Comparison of ENCODE assay signal across 1 cellular context in the genomic region with DNA sequence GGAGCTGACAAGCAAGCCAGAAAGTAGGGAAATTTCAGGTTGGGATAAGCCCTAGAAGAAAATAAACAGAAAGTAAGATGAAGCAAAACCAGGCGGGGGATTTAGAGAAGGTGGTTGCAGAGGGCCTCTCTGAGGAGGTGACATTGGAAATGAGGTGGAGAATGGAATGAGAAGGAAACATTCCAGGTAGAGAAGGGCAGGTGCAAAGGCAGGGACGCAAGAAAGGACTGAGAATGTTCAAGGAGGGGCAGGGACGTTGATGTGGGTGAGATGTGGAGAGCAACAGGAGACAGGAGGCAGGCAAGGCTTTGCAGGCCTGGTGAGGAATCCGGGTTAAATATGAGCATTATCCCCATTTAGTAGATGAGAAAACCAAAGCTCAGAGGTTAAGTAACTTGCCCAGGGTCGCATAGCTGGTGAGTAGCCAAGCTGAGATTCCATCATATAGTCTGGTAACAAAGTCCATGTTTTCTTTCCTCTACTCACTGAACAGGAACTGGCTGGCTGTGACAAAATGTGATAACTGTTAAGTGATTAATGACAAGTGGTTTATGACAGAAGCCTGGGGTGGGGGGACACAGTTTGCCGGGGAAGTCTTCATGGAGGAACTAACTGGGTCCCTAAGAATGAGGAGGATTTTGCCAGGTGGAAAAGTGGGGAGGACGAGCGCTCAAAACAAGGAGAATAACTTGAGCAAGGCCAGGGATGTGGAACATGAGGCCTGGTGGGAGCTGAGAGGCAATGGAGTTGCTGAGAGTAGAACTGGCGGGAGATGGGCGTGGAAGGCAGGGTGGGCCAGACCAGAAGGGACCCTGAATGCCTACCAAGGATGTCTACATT.
TF ChIP-seq lines count a peak whose summit lies in the region.

No MANE protein-coding gene starts in this region.

TF ChIP-seq in HepG2, 621 proteins besides CTCF, POLR2A, EP300 and RAD21 (continued from another document and continues in another):
- TF ChIP-seq, protein P1, sequence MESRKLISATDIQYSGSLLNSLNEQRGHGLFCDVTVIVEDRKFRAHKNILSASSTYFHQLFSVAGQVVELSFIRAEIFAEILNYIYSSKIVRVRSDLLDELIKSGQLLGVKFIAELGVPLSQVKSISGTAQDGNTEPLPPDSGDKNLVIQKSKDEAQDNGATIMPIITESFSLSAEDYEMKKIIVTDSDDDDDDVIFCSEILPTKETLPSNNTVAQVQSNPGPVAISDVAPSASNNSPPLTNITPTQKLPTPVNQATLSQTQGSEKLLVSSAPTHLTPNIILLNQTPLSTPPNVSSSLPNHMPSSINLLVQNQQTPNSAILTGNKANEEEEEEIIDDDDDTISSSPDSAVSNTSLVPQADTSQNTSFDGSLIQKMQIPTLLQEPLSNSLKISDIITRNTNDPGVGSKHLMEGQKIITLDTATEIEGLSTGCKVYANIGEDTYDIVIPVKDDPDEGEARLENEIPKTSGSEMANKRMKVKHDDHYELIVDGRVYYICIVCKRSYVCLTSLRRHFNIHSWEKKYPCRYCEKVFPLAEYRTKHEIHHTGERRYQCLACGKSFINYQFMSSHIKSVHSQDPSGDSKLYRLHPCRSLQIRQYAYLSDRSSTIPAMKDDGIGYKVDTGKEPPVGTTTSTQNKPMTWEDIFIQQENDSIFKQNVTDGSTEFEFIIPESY (CRISPR knock-in tag; IDR thresholded peaks at IDR 0.05), result peak; percentile 56; the same call in 1 of the 2 replicates
- TF ChIP-seq ONECUT2 (CRISPR knock-in tag; IDR thresholded peaks at IDR 0.05) (no peak; the same call in 1 of the 2 replicates), ZNF343 (CRISPR knock-in tag; IDR thresholded peaks at IDR 0.05) (0 out of 2 replicates have a peak, but pooled peaks have one; percentile 29), KAT8 (CRISPR knock-in tag; IDR thresholded peaks at IDR 0.05) (peak; percentile 77), CHD4 (IDR thresholded peaks at IDR 0.05; ENCODE audit: borderline replicate concordance, low read length) (peak; percentile 98), RFXANK (CRISPR knock-in tag; IDR thresholded peaks at IDR 0.05) (0 out of 2 replicates have a peak, but pooled peaks have one; percentile 53), AHR (CRISPR knock-in tag; IDR thresholded peaks at IDR 0.05) (no peak), ZNF446 (CRISPR knock-in tag; IDR thresholded peaks at IDR 0.05) (no peak), ZNF354B (CRISPR knock-in tag; IDR thresholded peaks at IDR 0.05) (no peak; the same call in 1 of the 2 replicates), RBFOX2 (IDR thresholded peaks at IDR 0.05; ENCODE audit: low read depth, low read length) (no peak), ZIK1 (CRISPR knock-in tag; IDR thresholded peaks at IDR 0.05; ENCODE audit: borderline replicate concordance, low read depth) (no peak; the same call in 1 of the 2 replicates), SIX1 (CRISPR knock-in tag; IDR thresholded peaks at IDR 0.05; ENCODE audit: borderline replicate concordance) (peak; percentile 77; the same call in 1 of the 2 replicates), ZNF292 (CRISPR knock-in tag; IDR thresholded peaks at IDR 0.05; ENCODE audit: borderline replicate concordance, low read depth) (peak; percentile 59; the same call in 1 of the 2 replicates), ZNF713 (CRISPR knock-in tag; IDR thresholded peaks at IDR 0.05) (no peak), ERF (CRISPR knock-in tag; IDR thresholded peaks at IDR 0.05) (peak; percentile 84; the same call in 1 of the 2 replicates), ZNF564 (CRISPR knock-in tag; IDR thresholded peaks at IDR 0.05) (no peak), RBAK (CRISPR knock-in tag; IDR thresholded peaks at IDR 0.05) (peak; percentile 98), ISX (CRISPR knock-in tag; conservative IDR thresholded peaks at IDR 0.05) (no peak), U2AF1 (optimal IDR thresholded peaks at IDR 0.05; ENCODE audit: low read depth, low read length) (no peak), ZNF557 (CRISPR knock-in tag; IDR thresholded peaks at IDR 0.05) (no peak), ZBTB7B (CRISPR knock-in tag; IDR thresholded peaks at IDR 0.05) (peak; percentile 85), ZSCAN21 (CRISPR knock-in tag; IDR thresholded peaks at IDR 0.05; ENCODE audit: borderline replicate concordance) (no peak), TARDBP (CRISPR knock-in tag; IDR thresholded peaks at IDR 0.05) (peak; percentile 87), ZNF431 (CRISPR knock-in tag; IDR thresholded peaks at IDR 0.05; ENCODE audit: borderline replicate concordance, low read depth) (no peak), PHF21A (CRISPR knock-in tag; IDR thresholded peaks at IDR 0.05) (peak; percentile 97), ZNF451 (CRISPR knock-in tag; IDR thresholded peaks at IDR 0.05) (0 out of 2 replicates have a peak, but pooled peaks have one; percentile 20), ZBTB1 (CRISPR knock-in tag; IDR thresholded peaks at IDR 0.05; ENCODE audit: borderline replicate concordance) (no peak)
- TF ChIP-seq, protein P2, sequence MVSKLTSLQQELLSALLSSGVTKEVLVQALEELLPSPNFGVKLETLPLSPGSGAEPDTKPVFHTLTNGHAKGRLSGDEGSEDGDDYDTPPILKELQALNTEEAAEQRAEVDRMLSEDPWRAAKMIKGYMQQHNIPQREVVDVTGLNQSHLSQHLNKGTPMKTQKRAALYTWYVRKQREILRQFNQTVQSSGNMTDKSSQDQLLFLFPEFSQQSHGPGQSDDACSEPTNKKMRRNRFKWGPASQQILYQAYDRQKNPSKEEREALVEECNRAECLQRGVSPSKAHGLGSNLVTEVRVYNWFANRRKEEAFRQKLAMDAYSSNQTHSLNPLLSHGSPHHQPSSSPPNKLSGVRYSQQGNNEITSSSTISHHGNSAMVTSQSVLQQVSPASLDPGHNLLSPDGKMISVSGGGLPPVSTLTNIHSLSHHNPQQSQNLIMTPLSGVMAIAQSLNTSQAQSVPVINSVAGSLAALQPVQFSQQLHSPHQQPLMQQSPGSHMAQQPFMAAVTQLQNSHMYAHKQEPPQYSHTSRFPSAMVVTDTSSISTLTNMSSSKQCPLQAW (CRISPR knock-in tag; IDR thresholded peaks at IDR 0.05), result peak; percentile 93
- TF ChIP-seq, protein P3, sequence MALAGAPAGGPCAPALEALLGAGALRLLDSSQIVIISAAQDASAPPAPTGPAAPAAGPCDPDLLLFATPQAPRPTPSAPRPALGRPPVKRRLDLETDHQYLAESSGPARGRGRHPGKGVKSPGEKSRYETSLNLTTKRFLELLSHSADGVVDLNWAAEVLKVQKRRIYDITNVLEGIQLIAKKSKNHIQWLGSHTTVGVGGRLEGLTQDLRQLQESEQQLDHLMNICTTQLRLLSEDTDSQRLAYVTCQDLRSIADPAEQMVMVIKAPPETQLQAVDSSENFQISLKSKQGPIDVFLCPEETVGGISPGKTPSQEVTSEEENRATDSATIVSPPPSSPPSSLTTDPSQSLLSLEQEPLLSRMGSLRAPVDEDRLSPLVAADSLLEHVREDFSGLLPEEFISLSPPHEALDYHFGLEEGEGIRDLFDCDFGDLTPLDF (CRISPR knock-in tag; IDR thresholded peaks at IDR 0.05), result no peak
- TF ChIP-seq, protein P4, sequence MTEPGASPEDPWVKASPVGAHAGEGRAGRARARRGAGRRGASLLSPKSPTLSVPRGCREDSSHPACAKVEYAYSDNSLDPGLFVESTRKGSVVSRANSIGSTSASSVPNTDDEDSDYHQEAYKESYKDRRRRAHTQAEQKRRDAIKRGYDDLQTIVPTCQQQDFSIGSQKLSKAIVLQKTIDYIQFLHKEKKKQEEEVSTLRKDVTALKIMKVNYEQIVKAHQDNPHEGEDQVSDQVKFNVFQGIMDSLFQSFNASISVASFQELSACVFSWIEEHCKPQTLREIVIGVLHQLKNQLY (CRISPR knock-in tag; IDR thresholded peaks at IDR 0.05), result peak; percentile 58; the same call in 1 of the 2 replicates
- TF ChIP-seq, protein P5, sequence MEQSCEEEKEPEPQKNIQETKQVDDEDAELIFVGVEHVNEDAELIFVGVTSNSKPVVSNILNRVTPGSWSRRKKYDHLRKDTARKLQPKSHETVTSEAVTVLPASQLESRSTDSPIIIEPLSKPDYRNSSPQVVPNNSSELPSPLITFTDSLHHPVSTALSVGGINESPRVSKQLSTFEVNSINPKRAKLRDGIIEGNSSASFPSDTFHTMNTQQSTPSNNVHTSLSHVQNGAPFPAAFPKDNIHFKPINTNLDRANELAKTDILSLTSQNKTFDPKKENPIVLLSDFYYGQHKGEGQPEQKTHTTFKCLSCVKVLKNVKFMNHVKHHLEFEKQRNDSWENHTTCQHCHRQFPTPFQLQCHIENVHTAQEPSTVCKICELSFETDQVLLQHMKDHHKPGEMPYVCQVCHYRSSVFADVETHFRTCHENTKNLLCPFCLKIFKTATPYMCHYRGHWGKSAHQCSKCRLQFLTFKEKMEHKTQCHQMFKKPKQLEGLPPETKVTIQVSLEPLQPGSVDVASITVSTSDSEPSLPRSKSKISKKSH (CRISPR knock-in tag; IDR thresholded peaks at IDR 0.05; ENCODE audit: borderline replicate concordance), result no peak
- TF ChIP-seq, protein P6, sequence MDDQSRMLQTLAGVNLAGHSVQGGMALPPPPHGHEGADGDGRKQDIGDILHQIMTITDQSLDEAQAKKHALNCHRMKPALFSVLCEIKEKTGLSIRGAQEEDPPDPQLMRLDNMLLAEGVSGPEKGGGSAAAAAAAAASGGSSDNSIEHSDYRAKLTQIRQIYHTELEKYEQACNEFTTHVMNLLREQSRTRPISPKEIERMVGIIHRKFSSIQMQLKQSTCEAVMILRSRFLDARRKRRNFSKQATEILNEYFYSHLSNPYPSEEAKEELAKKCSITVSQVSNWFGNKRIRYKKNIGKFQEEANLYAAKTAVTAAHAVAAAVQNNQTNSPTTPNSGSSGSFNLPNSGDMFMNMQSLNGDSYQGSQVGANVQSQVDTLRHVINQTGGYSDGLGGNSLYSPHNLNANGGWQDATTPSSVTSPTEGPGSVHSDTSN (CRISPR knock-in tag; IDR thresholded peaks at IDR 0.05; ENCODE audit: borderline replicate concordance), result no peak
- TF ChIP-seq, protein P7, sequence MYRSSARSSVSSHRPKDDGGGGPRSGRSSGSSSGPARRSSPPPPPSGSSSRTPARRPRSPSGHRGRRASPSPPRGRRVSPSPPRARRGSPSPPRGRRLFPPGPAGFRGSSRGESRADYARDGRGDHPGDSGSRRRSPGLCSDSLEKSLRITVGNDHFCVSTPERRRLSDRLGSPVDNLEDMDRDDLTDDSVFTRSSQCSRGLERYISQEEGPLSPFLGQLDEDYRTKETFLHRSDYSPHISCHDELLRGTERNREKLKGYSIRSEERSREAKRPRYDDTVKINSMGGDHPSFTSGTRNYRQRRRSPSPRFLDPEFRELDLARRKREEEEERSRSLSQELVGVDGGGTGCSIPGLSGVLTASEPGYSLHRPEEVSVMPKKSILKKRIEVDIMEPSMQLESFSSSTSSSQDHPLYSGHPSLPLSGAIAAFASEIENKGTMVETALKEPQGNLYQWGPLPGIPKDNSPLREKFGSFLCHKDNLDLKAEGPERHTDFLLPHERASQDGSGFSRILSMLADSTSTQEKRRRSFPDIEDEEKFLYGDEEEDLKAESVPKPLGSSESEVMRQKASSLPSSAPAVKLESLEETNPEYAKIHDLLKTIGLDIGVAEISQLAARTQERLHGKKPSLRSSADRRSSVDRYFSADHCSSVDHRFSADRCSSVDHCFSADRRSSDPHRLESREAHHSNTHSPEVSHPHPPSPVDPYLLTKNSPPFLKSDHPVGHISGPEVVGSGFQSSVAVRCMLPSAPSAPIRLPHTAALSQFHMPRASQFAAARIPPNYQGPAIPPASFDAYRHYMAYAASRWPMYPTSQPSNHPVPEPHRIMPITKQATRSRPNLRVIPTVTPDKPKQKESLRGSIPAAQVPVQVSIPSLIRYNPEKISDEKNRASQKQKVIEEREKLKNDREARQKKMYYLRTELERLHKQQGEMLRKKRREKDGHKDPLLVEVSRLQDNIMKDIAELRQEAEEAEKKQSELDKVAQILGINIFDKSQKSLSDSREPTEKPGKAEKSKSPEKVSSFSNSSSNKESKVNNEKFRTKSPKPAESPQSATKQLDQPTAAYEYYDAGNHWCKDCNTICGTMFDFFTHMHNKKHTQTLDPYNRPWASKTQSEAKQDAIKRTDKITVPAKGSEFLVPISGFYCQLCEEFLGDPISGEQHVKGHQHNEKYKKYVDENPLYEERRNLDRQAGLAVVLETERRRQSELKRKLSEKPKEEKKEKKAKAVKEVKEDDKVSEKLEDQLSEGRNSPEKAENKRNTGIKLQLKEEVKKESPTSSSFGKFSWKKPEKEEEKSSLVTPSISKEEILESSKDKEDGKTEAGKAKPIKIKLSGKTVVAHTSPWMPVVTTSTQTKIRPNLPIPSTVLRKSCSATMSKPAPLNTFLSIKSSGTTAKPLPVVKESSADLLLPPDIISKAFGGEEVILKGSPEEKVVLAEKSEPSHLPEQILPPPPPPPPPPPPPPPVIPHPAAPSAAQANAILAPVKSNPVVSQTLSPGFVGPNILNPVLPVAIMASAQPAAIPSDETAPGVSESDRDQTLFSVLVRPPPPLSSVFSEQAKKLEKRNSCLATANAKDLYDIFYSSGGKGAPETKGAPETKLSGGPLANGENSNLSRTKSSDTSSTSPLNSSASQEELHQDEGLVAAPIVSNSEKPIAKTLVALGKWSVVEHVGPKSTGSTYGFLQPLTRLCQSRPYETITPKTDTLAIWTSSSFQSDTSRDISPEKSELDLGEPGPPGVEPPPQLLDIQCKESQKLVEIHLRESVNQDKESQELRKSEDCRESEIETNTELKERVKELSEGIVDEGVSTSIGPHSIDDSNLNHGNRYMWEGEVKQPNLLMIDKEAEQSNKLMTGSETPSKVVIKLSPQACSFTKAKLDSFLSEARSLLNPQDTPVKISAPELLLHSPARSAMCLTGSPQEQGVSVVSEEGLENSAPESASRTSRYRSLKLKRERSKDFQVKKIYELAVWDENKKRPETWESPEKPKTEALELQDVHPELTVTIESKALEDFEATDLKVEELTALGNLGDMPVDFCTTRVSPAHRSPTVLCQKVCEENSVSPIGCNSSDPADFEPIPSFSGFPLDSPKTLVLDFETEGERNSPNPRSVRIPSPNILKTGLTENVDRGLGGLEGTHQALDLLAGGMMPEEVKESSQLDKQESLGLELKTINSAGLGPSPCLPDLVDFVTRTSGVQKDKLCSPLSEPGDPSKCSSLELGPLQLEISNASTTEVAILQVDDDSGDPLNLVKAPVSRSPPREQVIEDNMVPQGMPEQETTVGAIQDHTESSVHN (CRISPR knock-in tag; IDR thresholded peaks at IDR 0.05), result no peak
